Comparison of ENCODE assay signal across 15 cellular contexts in the genomic region with DNA sequence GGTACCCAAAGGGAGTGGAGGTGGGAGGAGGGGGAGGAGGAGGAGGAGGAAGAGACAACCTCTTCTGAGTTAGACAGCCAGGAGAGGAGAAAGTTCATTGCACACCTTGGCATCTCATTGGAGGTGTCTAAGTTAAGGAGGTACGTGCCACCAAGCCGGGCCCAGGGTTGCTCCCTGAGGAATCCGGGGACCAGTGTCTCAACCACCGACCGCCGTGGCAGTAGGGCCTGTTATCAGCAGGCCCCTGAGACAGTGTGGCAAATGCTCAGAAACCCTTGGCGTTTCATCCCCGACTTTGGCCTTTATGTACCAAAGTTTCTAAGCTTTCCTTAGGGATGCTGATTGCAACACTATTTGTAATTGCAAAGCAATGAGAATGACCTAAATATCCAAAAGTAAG.
"Had no signal": no experiment of that assay in that cellular context is flagged by ENCODE, and none has a peak within 500 bp of the region (broad histone marks: within the 10 kb centered on the region; RNA-seq: fewer than 3 reads in every experiment).

No MANE protein-coding gene starts in this region.

- H3K36me3 Mint-ChIP-seq: memory B cell had no signal

- H3K27me3 ChIP-seq: adrenal gland had no signal

- DNase-seq: activated CD4-positive, alpha-beta T cell treated with anti-CD3 and anti-CD28 coated beads, Interleukin-2, amount 10 ng/mL, durations not matched to agents 7 days and 5 days; activated CD4-positive, CD25-positive, alpha-beta regulatory T cell; activated CD8-positive, alpha-beta memory T cell treated with anti-CD3 and anti-CD28 coated beads for 24 hours; activated naive CD4-positive, alpha-beta T cell treated with anti-CD3 and anti-CD28 coated beads for 36 hours; adrenal gland; central memory CD4-positive, alpha-beta T cell; cortex of kidney; effector CD8-positive, alpha-beta T cell; SIG-M5; stimulated activated CD4-positive, alpha-beta T cell treated with anti-CD3 and anti-CD28 coated beads, Interleukin-4, amount 100 ng/mL, for 1 hour; stimulated activated CD8-positive, alpha-beta memory T cell treated with anti-CD3 and anti-CD28 coated beads, Interleukin-4, amount 100 ng/mL, for 48 hours; stimulated activated naive CD8-positive, alpha-beta T cell treated with anti-CD3 and anti-CD28 coated beads, Interleukin-15, Interleukin-2, amounts not matched to agents 100 U/mL and 50 U/mL, for 24 hours; T-helper 2 cell had no signal

- H3K27ac Mint-ChIP-seq: activated naive CD4-positive, alpha-beta T cell treated with anti-CD3 and anti-CD28 coated beads for 36 hours; activated T-helper 17 cell treated with anti-CD3 and anti-CD28 coated beads, Interleukin-2, amount 50 U/mL, for 72 hours had no signal

- H3K4me3 ChIP-seq: adrenal gland had no signal

- ATAC-seq: activated T-helper 17 cell treated with anti-CD3 and anti-CD28 coated beads, Interleukin-2, amount 50 U/mL, for 72 hours had no signal

- H3K4me3 Mint-ChIP-seq: activated CD4-positive, alpha-beta T cell treated with anti-CD3 and anti-CD28 coated beads, Interleukin-2, amount 10 ng/mL, durations not matched to agents 7 days and 5 days; activated naive CD4-positive, alpha-beta T cell treated with anti-CD3 and anti-CD28 coated beads for 36 hours; activated T-helper 17 cell treated with anti-CD3 and anti-CD28 coated beads, Interleukin-2, amount 50 U/mL, for 72 hours; memory B cell had no signal

- H3K9me3 ChIP-seq: adrenal gland had no signal

- H3K27me3 Mint-ChIP-seq: activated CD4-positive, alpha-beta T cell treated with anti-CD3 and anti-CD28 coated beads, Interleukin-2, amount 10 ng/mL, durations not matched to agents 7 days and 5 days; activated T-helper 17 cell treated with anti-CD3 and anti-CD28 coated beads, Interleukin-2, amount 50 U/mL, for 72 hours had no signal

- H3K4me1 Mint-ChIP-seq: activated T-helper 17 cell treated with anti-CD3 and anti-CD28 coated beads, Interleukin-2, amount 50 U/mL, for 72 hours had no signal

- H3K9me3 Mint-ChIP-seq: activated CD4-positive, alpha-beta T cell treated with anti-CD3 and anti-CD28 coated beads, Interleukin-2, amount 10 ng/mL, durations not matched to agents 7 days and 5 days; activated naive CD4-positive, alpha-beta T cell treated with anti-CD3 and anti-CD28 coated beads for 36 hours; activated T-helper 17 cell treated with anti-CD3 and anti-CD28 coated beads, Interleukin-2, amount 50 U/mL, for 72 hours; memory B cell had no signal
